7 cellular contexts compared by ENCODE assay signal in the genomic region with DNA sequence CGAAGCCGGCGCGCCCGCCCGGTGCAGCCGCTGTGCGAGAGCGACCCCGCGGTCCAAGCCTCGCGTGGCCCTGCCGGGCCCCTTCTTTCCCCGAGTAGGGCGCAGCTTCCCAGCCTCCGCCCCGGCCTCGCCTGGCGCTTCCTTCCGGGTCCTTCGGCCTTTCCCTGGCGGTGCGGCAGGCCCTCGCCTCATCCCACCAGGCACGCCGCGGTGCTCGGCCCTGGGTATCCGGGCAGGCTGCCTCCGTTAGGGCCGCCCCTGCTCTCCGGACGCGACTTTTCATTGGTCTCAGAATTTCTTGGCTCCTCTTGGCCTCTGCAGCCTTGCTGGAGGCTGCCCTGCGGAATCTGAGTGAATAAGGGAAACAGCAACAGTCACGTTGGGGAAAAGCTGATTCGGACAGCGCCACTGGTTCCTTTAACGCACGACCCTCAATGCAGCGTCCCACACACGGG. TPM values are rescaled to one million over a fixed set of nuclear protein-coding genes. Genes with fewer than 3 reads are reported as not detected.
DNase-seq lines count a peak whose midpoint lies in the region; ATAC-seq and TF ChIP-seq lines count a peak whose summit lies in the region.

No MANE protein-coding gene starts in this region.

- peaks cover 8% of the 10 kb centered on the region for H3K36me3 Mint-ChIP-seq in T-helper 2 cell treated with Interferon-gamma antibody and Interleukin-4, amounts not matched to agents 5 μg/mL and 100 μg/mL, for 36 hours (ENCODE audit: low read depth)

- H3K27me3 ChIP-seq in HUES64 (ENCODE audit: insufficient read depth, low read length), result no peaks in the 10 kb centered on the region

- peaks cover 14% of the 10 kb centered on the region for H3K36me3 ChIP-seq in HUES64 (ENCODE audit: insufficient read depth, low read length)

- WGBS in HUES64, result under 1% methylated on average over 43 of the region's 43 CpGs

- ATAC-seq in GM21576 (IDR thresholded peaks at IDR 0.05; ENCODE audit: unreplicated experiment), result peak; percentile 18

- H3K9ac ChIP-seq in HUES64 (ENCODE audit: low read depth, low read length), result peak overlapping the region; percentile 69

- peak overlapping the region; percentile 96 for H3K27ac Mint-ChIP-seq in T-helper 2 cell treated with Interferon-gamma antibody and Interleukin-4, amounts not matched to agents 5 μg/mL and 100 μg/mL, for 36 hours

- H3K9me3 ChIP-seq in HUES64 (ENCODE audit: insufficient read depth, low read depth, low read length), result no peaks in the 10 kb centered on the region

- H3K4me1 ChIP-seq in HUES64 (ENCODE audit: insufficient read depth, low read length), result no peaks in the 10 kb centered on the region

- peak overlapping the region; percentile 87 for H3K4me3 Mint-ChIP-seq in T-helper 2 cell treated with Interferon-gamma antibody and Interleukin-4, amounts not matched to agents 5 μg/mL and 100 μg/mL, for 36 hours

- DNase-seq in GM10266 (ENCODE audit: extremely low spot score) (peak; percentile 87), coronary artery (ENCODE audit: low spot score) (peak; percentile 92), left kidney (ENCODE audit: low read depth, low spot score) (peak; percentile 91)
- peak; percentile 60 for DNase-seq in T-helper 2 cell treated with Interferon-gamma antibody and Interleukin-4, amounts not matched to agents 5 μg/mL and 100 μg/mL, for 36 hours (ENCODE audit: low spot score)
- peak; percentile 12 to 37 for DNase-seq in stimulated activated CD4-positive, alpha-beta T cell treated with anti-CD3 and anti-CD28 coated beads, Interleukin-1b, Interleukin-23, amount 100 ng/mL, for 4 hours (ENCODE audit: low read depth in 2 of 2)

- TF ChIP-seq CTCF in GM10266 (IDR thresholded peaks at IDR 0.05; ENCODE audit: control insufficient read depth, insufficient read depth, low read depth, missing control alignments) (no peak), coronary artery (IDR thresholded peaks at IDR 0.05) (no peak)

- H3K27ac ChIP-seq in HUES64 (ENCODE audit: low read depth, low read length), result peak overlapping the region; percentile 78
- H3K27ac ChIP-seq in coronary artery, result peak overlapping the region; percentile 94 to 100

- H3K27me3 Mint-ChIP-seq in T-helper 2 cell treated with Interferon-gamma antibody and Interleukin-4, amounts not matched to agents 5 μg/mL and 100 μg/mL, for 36 hours (ENCODE audit: low read depth), result no peaks in the 10 kb centered on the region

- peak overlapping the region; percentile 81 for H3K4me3 ChIP-seq in HUES64 (ENCODE audit: low read length)
- H3K4me3 ChIP-seq in coronary artery, result peak overlapping the region; percentile 95

- peaks cover 28% of the 10 kb centered on the region for H3K4me1 Mint-ChIP-seq in T-helper 2 cell treated with Interferon-gamma antibody and Interleukin-4, amounts not matched to agents 5 μg/mL and 100 μg/mL, for 36 hours (ENCODE audit: low read depth)

- H3K9me3 Mint-ChIP-seq in T-helper 2 cell treated with Interferon-gamma antibody and Interleukin-4, amounts not matched to agents 5 μg/mL and 100 μg/mL, for 36 hours, result no peaks in the 10 kb centered on the region

RNA-seq across cellular contexts. Expression of a gene that starts 0.4 kb away (rescaled TPM):
- polyA plus RNA-seq in HUES64 (2013, experiment 1 of 2), result 6.5 TPM
- 6.8 TPM for polyA plus RNA-seq in HUES64 (2013, experiment 2 of 2)

RNA-seq across cellular contexts. Expression of a gene that starts 57.7 kb away (rescaled TPM):
- 77.0 TPM for polyA plus RNA-seq in HUES64 (2013, experiment 1 of 2)
- 74.8 TPM for polyA plus RNA-seq in HUES64 (2013, experiment 2 of 2)

RNA-seq across cellular contexts. Expression of a gene that starts 58.8 kb away (rescaled TPM):
- not detected for polyA plus RNA-seq in HUES64 (2013, experiment 1 of 2)
- polyA plus RNA-seq in HUES64 (2013, experiment 2 of 2), result not detected

Comparison
In these comparisons a context has a peak if more than half of its experiments do, and no peak if none do; other contexts are left out.
1. Peak in every context shown above with its lines: DNase-seq, ATAC-seq, H3K4me3 ChIP-seq and H3K27ac ChIP-seq.
2. DNase-seq: peak in every context shown above with its lines; median percentile 92 in coronary artery; 91 in left kidney; 87 in GM10266; 60 in T-helper 2 cell treated with Interferon-gamma antibody and Interleukin-4, amounts not matched to agents 5 μg/mL and 100 μg/mL, for 36 hours; 24 in stimulated activated CD4-positive, alpha-beta T cell treated with anti-CD3 and anti-CD28 coated beads, Interleukin-1b, Interleukin-23, amount 100 ng/mL, for 4 hours.